ENCODE assay signal across 6 cellular contexts in the genomic region with DNA sequence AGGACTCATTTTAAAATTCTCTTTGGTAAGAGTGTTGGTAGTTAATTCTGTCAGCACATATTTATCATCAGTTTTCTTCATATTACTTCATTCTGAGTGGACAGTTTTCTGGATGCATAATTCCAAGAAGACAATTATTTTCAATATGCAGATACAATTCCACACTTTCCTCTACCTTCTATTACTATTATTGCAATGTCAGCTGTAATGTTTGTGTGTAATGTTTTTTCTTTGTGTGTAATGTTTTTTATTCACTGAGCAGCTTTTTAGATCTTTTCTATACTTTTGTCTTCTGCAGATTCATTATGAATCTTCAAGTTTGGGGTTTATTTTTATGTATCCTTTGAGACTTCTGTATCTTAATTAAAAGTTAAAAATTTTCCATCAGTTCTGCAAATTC.
"Had no signal": no experiment of that assay in that cellular context is flagged by ENCODE, and none has a peak within 500 bp of the region (broad histone marks: within the 10 kb centered on the region; RNA-seq: fewer than 3 reads in every experiment).

No MANE protein-coding gene starts in this region.

- FAIRE-seq: GM12878, GM12892, GM18507, GM19239 had no signal

- H3K4me3 ChIP-seq: GM12878 had no signal

- DNase-seq: GDM1, GF-D8 had no signal

- ATAC-seq: GM12878 had no signal
